16 cellular contexts compared by ENCODE assay signal in the genomic region with DNA sequence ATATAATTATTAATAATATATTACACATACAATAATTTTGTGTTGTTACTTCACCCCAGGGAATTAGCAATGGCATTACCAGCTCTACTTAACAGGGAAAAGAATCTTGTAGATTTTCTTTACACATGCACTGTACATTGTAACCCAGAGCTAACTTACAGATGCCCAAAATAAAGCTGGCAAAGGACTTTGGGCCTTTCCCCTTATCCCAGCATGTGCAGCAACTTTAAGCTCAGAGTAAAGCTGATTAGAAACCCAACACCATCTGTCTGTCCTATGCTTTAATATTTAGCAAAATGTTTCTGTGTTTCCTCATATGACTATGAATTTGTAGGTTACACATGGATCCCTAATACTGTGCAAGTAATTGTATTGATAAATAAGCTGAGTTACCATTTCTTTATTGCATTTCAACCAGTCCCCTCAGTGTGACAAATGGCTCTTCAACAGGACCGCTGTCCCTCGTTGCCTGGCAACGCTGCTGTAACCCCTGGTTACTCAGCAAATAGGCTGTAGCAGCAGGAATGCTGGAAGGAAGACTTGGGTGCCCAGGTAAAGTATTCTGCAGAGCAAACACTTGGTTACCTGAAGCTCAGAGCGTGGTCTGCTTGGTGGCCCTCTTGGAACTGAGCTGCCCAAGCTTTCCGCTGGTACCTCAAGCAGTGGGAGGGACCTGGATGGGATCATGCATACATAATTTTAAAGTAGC. TPM values are rescaled to one million over a fixed set of nuclear protein-coding genes. Genes with fewer than 3 reads are reported as not detected.
DNase-seq lines count a peak whose midpoint lies in the region; ATAC-seq and TF ChIP-seq lines count a peak whose summit lies in the region.
"Had no signal": no experiment of that assay in that cellular context is flagged by ENCODE, and none has a peak within 500 bp of the region (broad histone marks: within the 10 kb centered on the region; RNA-seq: fewer than 3 reads in every experiment).

A gene with protein sequence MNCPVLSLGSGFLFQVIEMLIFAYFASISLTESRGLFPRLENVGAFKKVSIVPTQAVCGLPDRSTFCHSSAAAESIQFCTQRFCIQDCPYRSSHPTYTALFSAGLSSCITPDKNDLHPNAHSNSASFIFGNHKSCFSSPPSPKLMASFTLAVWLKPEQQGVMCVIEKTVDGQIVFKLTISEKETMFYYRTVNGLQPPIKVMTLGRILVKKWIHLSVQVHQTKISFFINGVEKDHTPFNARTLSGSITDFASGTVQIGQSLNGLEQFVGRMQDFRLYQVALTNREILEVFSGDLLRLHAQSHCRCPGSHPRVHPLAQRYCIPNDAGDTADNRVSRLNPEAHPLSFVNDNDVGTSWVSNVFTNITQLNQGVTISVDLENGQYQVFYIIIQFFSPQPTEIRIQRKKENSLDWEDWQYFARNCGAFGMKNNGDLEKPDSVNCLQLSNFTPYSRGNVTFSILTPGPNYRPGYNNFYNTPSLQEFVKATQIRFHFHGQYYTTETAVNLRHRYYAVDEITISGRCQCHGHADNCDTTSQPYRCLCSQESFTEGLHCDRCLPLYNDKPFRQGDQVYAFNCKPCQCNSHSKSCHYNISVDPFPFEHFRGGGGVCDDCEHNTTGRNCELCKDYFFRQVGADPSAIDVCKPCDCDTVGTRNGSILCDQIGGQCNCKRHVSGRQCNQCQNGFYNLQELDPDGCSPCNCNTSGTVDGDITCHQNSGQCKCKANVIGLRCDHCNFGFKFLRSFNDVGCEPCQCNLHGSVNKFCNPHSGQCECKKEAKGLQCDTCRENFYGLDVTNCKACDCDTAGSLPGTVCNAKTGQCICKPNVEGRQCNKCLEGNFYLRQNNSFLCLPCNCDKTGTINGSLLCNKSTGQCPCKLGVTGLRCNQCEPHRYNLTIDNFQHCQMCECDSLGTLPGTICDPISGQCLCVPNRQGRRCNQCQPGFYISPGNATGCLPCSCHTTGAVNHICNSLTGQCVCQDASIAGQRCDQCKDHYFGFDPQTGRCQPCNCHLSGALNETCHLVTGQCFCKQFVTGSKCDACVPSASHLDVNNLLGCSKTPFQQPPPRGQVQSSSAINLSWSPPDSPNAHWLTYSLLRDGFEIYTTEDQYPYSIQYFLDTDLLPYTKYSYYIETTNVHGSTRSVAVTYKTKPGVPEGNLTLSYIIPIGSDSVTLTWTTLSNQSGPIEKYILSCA (N-terminal part only) (minus strand): TSS at position 628 of the 709 bp plus-strand sequence. CDS start 1,112 bp downstream, outside the sequence.

- H3K27me3 ChIP-seq in BE2C (no peaks in the 10 kb centered on the region), Peyer's patch (no peaks in the 10 kb centered on the region)
- H3K27me3 ChIP-seq: MG63, tibial artery had no signal

- no peak for TF ChIP-seq CTCF in BE2C (IDR thresholded peaks at IDR 0.05; ENCODE audit: low read depth, low read length)
- TF ChIP-seq CTCF in Peyer's patch (IDR thresholded peaks at IDR 0.05) = no peak

- no peaks in the 10 kb centered on the region for H3K9me3 ChIP-seq in BE2C
- no peaks in the 10 kb centered on the region for H3K9me3 ChIP-seq in Peyer's patch
- H3K9me3 ChIP-seq: MG63, psoas muscle, tibial artery had no signal

- ATAC-seq in GM18909 (IDR thresholded peaks at IDR 0.05; ENCODE audit: poor library complexity, unreplicated experiment) = no peak
- ATAC-seq in GM19035 (IDR thresholded peaks at IDR 0.05; ENCODE audit: unreplicated experiment) = no peak
- ATAC-seq: psoas muscle had no signal

- H3K27ac ChIP-seq in Peyer's patch = no peak within 1 kb of the TSS
- H3K27ac ChIP-seq: psoas muscle, SK-N-MC, tibial artery, VCaP had no signal

- no peak for TF ChIP-seq POLR2A in Peyer's patch (IDR thresholded peaks at IDR 0.05)

- DNase-seq in BE2C (peak; percentile 39), NCI-H1105 treated with DMSO at 0.1 percent for 48 hours (lab: John Stamatoyannopoulos, UW) (peak; percentile 85), NCI-H69 (lab: John Stamatoyannopoulos, UW) (peak; percentile 95), iPS DF 19.7 (ENCODE audit: low read depth, low spot score) (peak; percentile 7), mucosa of gallbladder (ENCODE audit: low spot score) (no peak), Peyer's patch (no peak)
- DNase-seq: ACHN, Calu3, kidney, MG63, psoas muscle, tibial artery had no signal

- H3K36me3 ChIP-seq in BE2C = no peaks in the 10 kb centered on the region
- no peaks in the 10 kb centered on the region for H3K36me3 ChIP-seq in Peyer's patch
- H3K36me3 ChIP-seq: MG63, tibial artery had no signal

- peaks cover 10% of the 10 kb centered on the region for H3K4me1 ChIP-seq in BE2C
- no peaks in the 10 kb centered on the region for H3K4me1 ChIP-seq in Peyer's patch
- H3K4me1 ChIP-seq: psoas muscle, tibial artery had no signal

- H3K4me3 ChIP-seq in BE2C (ENCODE audit: low read depth, low read length) = no peak within 1 kb of the TSS
- H3K4me3 ChIP-seq in Peyer's patch = no peak within 1 kb of the TSS
- H3K4me3 ChIP-seq: MG63, psoas muscle, SK-N-MC, tibial artery had no signal

RNA-seq across cellular contexts. Expression of the gene that starts here (rescaled TPM):
- polyA plus RNA-seq in BE2C (2012; ENCODE audit: insufficient read depth, insufficient read length, low read depth) = 0.76 TPM
- total RNA-seq in mucosa of gallbladder (0.03 TPM), Peyer's patch (not detected)
- total RNA-seq: Calu3 had no signal

Comparison
In these comparisons a context has a peak if more than half of its experiments do, and no peak if none do; other contexts are left out.
1. DNase-seq: peak in BE2C (single experiment), NCI-H1105 treated with DMSO at 0.1 percent for 48 hours (single experiment), NCI-H69 (single experiment) and iPS DF 19.7 (single experiment); none in mucosa of gallbladder (single experiment) and Peyer's patch (0 of 3).